Comparison of ENCODE assay signal across 13 cellular contexts in genomic region chr5:143033535-143034260, GRCh38.
DNase-seq lines count a peak whose midpoint lies in the region; ATAC-seq and FAIRE-seq lines count a peak whose summit lies in the region.
"Had no signal": no experiment of that assay in that cellular context is flagged by ENCODE, and none has a peak within 500 bp of the region (broad histone marks: within the 10 kb centered on the region; RNA-seq: fewer than 3 reads in every experiment).

No MANE protein-coding gene starts in this region.

- H3K27ac Mint-ChIP-seq in stimulated activated naive CD8-positive, alpha-beta T cell treated with anti-CD3 and anti-CD28 coated beads, Interleukin-15, Interleukin-2, amounts not matched to agents 100 ng/mL and 50 ng/mL, for 24 hours = peak overlapping the region; percentile 51
- H3K27ac Mint-ChIP-seq: activated T-helper 2 cell treated with anti-CD3 and anti-CD28 coated beads, Interferon-gamma antibody, Interleukin-2, Interleukin-4, amounts not matched to agents 10 μg/mL and 5 μg/mL and 100 μg/mL, durations not matched to agents 14 hours and 24 hours and 36 hours; endodermal cell had no signal

- H3K4me3 Mint-ChIP-seq in stimulated activated naive CD8-positive, alpha-beta T cell treated with anti-CD3 and anti-CD28 coated beads, Interleukin-15, Interleukin-2, amounts not matched to agents 100 ng/mL and 50 ng/mL, for 24 hours = no peak overlapping the region
- H3K4me3 Mint-ChIP-seq: CD14-positive monocyte, endodermal cell had no signal

- H3K36me3 Mint-ChIP-seq in stimulated activated naive CD8-positive, alpha-beta T cell treated with anti-CD3 and anti-CD28 coated beads, Interleukin-15, Interleukin-2, amounts not matched to agents 100 ng/mL and 50 ng/mL, for 24 hours (ENCODE audit: low read depth) = peaks cover 16% of the 10 kb centered on the region

- H3K27me3 Mint-ChIP-seq in stimulated activated naive CD8-positive, alpha-beta T cell treated with anti-CD3 and anti-CD28 coated beads, Interleukin-15, Interleukin-2, amounts not matched to agents 100 ng/mL and 50 ng/mL, for 24 hours = no peaks in the 10 kb centered on the region

- H3K9me3 Mint-ChIP-seq in stimulated activated naive CD8-positive, alpha-beta T cell treated with anti-CD3 and anti-CD28 coated beads, Interleukin-15, Interleukin-2, amounts not matched to agents 100 ng/mL and 50 ng/mL, for 24 hours = peaks cover 3% of the 10 kb centered on the region
- H3K9me3 Mint-ChIP-seq: CD14-positive monocyte, endodermal cell had no signal

- H3K4me1 Mint-ChIP-seq in stimulated activated naive CD8-positive, alpha-beta T cell treated with anti-CD3 and anti-CD28 coated beads, Interleukin-15, Interleukin-2, amounts not matched to agents 100 ng/mL and 50 ng/mL, for 24 hours (ENCODE audit: low read depth) = peaks cover 99% of the 10 kb centered on the region

- ATAC-seq in stimulated activated naive CD8-positive, alpha-beta T cell treated with anti-CD3 and anti-CD28 coated beads, Interleukin-15, Interleukin-2, amounts not matched to agents 100 U/mL and 50 U/mL, for 24 hours = no peak
- ATAC-seq in HG02970 (IDR thresholded peaks at IDR 0.05; ENCODE audit: low FRiP score, unreplicated experiment) = no peak

- no peak for FAIRE-seq in urothelium cell line (lab: Jason Lieb, UNC)
- FAIRE-seq: GM12892 had no signal

- DNase-seq in stimulated activated naive CD8-positive, alpha-beta T cell treated with anti-CD3 and anti-CD28 coated beads, Interleukin-15, Interleukin-2, amounts not matched to agents 100 U/mL and 50 U/mL, for 24 hours = no peak
- peak; percentile 43 to 94 for DNase-seq in SW 1271 (lab: John Stamatoyannopoulos, UW)
- peak; percentile 36 for DNase-seq in fibroblast of the conjunctiva (ENCODE audit: low read depth)
- DNase-seq in urothelium cell line (ENCODE audit: low spot score) = peak; percentile 51
- no peak for DNase-seq in cerebellum (ENCODE audit: low spot score)
- DNase-seq in hypothalamus (lab: John Stamatoyannopoulos, UW) = no peak
- DNase-seq: endodermal cell, MV-4-11 had no signal

Comparison
In these comparisons a context has a peak if more than half of its experiments do, and no peak if none do; other contexts are left out.
1. DNase-seq: peak in SW 1271 (2 of 2), fibroblast of the conjunctiva (single experiment) and urothelium cell line (single experiment); none in stimulated activated naive CD8-positive, alpha-beta T cell treated with anti-CD3 and anti-CD28 coated beads, Interleukin-15, Interleukin-2, amounts not matched to agents 100 U/mL and 50 U/mL, for 24 hours (single experiment), cerebellum (single experiment) and hypothalamus (0 of 51).